11 cellular contexts compared by ENCODE assay signal in genomic region chr9:69190086-69190865, GRCh38. TPM values are rescaled to one million over a fixed set of nuclear protein-coding genes. Genes with fewer than 3 reads are reported as not detected.
DNase-seq lines count a peak whose midpoint lies in the region; ATAC-seq and FAIRE-seq lines count a peak whose summit lies in the region.
"Had no signal": no experiment of that assay in that cellular context is flagged by ENCODE, and none has a peak within 500 bp of the region (broad histone marks: within the 10 kb centered on the region; RNA-seq: fewer than 3 reads in every experiment).

No MANE protein-coding gene starts in this region.

- no peaks in the 10 kb centered on the region for H3K27me3 Mint-ChIP-seq in naive thymus-derived CD4-positive, alpha-beta T cell

- intact Hi-C loops in naive thymus-derived CD4-positive, alpha-beta T cell (cut with micrococcal nuclease), result loop anchor here (5.0 kb wide), 2 partner anchors 33 to 68 kb away; no protein-coding TSS in a partner anchor

- H3K4me3 Mint-ChIP-seq in naive thymus-derived CD4-positive, alpha-beta T cell, result peak overlapping the region in 1 of 10 donors; percentile 10

- no peak for DNase-seq in epidermal melanocyte (ENCODE audit: insufficient read length, low spot score)
- DNase-seq in RCC 7860 (ENCODE audit: low spot score), result no peak
- DNase-seq in NCI-H2081 treated with DMSO at 0.1 percent for 48 hours (lab: John Stamatoyannopoulos, UW), result no peak
- DNase-seq in naive thymus-derived CD4-positive, alpha-beta T cell, result no peak
- DNase-seq: activated CD8-positive, alpha-beta memory T cell treated with anti-CD3 and anti-CD28 coated beads for 24 hours; NCI-H1436 treated with DMSO at 0.1 percent for 48 hours had no signal

- no peaks in the 10 kb centered on the region for H3K27me3 ChIP-seq in layer of hippocampus (ENCODE audit: control insufficient read depth, insufficient read depth, low read length)
- no peaks in the 10 kb centered on the region for H3K27me3 ChIP-seq in naive thymus-derived CD4-positive, alpha-beta T cell (ENCODE audit: control insufficient read depth in 2 of 2, insufficient read depth in 2 of 2, low read length in 2 of 2)

- CTCF ChIA-PET in naive thymus-derived CD4-positive, alpha-beta T cell (lab: Charles Lee), result interaction anchor here (0.6 to 7.0 kb wide), 2 partner anchors 136 to 152 kb away, joined by 4 to 64 read pairs; no protein-coding TSS in a partner anchor

- no peak overlapping the region for H3K4me3 ChIP-seq in naive thymus-derived CD4-positive, alpha-beta T cell (ENCODE audit: low read length)

- H3K4me1 Mint-ChIP-seq in naive thymus-derived CD4-positive, alpha-beta T cell, result peaks cover 7 to 55% (median 23%) of the 10 kb centered on the region in 7 donors

- peaks cover 0 to 2% (median 0%) of the 10 kb centered on the region in 5 donors for H3K36me3 Mint-ChIP-seq in naive thymus-derived CD4-positive, alpha-beta T cell

- H3K27ac Mint-ChIP-seq in naive thymus-derived CD4-positive, alpha-beta T cell, result peak overlapping the region in 2 of 9 donors; percentile 67 to 72

- H3K9me3 Mint-ChIP-seq in naive thymus-derived CD4-positive, alpha-beta T cell, result no peaks in the 10 kb centered on the region

- H3K4me1 ChIP-seq in naive thymus-derived CD4-positive, alpha-beta T cell (ENCODE audit: control insufficient read depth in 2 of 2, insufficient read depth in 2 of 2, low read length in 2 of 2), result peaks cover 0 to 8% of the 10 kb centered on the region in 2 donors

- no peaks in the 10 kb centered on the region for H3K36me3 ChIP-seq in naive thymus-derived CD4-positive, alpha-beta T cell (ENCODE audit: control insufficient read depth in 2 of 3, insufficient read depth in 3 of 3, low read length in 3 of 3)

- FAIRE-seq in RCC 7860 (lab: Jason Lieb, UNC), result no peak

- H3K27ac ChIP-seq in layer of hippocampus (ENCODE audit: low read depth, low read length), result peak overlapping the region; percentile 21
- H3K27ac ChIP-seq in naive thymus-derived CD4-positive, alpha-beta T cell (ENCODE audit: low read depth, low read length), result no peak overlapping the region

- POLR2A ChIA-PET in naive thymus-derived CD4-positive, alpha-beta T cell (lab: Charles Lee), result no interaction called here

- no peaks in the 10 kb centered on the region for H3K9me3 ChIP-seq in naive thymus-derived CD4-positive, alpha-beta T cell (ENCODE audit: control insufficient read depth in 2 of 3, low read length in 3 of 3)

- peak; percentile 45 for ATAC-seq in GM18861 (IDR thresholded peaks at IDR 0.05; ENCODE audit: unreplicated experiment)
- peak; percentile 85 for ATAC-seq in GM21786 (IDR thresholded peaks at IDR 0.05; ENCODE audit: unreplicated experiment)
- ATAC-seq in HG03439 (IDR thresholded peaks at IDR 0.05; ENCODE audit: unreplicated experiment), result peak; percentile 75
- ATAC-seq in naive thymus-derived CD4-positive, alpha-beta T cell, result no peak
- ATAC-seq: HCT116 had no signal

RNA-seq across cellular contexts. Expression of gene TJP2, which starts 16.2 kb away (rescaled TPM):
- total RNA-seq in naive thymus-derived CD4-positive, alpha-beta T cell, result 10 to 100 TPM; 10.5 to 27.3 (median 23.0) TPM
- 10 to 100 TPM in 1 of 2 donors, 1 to 10 TPM in 1; 1.6 to 10.3 TPM for polyA plus RNA-seq in naive thymus-derived CD4-positive, alpha-beta T cell
